In the genomic region with DNA sequence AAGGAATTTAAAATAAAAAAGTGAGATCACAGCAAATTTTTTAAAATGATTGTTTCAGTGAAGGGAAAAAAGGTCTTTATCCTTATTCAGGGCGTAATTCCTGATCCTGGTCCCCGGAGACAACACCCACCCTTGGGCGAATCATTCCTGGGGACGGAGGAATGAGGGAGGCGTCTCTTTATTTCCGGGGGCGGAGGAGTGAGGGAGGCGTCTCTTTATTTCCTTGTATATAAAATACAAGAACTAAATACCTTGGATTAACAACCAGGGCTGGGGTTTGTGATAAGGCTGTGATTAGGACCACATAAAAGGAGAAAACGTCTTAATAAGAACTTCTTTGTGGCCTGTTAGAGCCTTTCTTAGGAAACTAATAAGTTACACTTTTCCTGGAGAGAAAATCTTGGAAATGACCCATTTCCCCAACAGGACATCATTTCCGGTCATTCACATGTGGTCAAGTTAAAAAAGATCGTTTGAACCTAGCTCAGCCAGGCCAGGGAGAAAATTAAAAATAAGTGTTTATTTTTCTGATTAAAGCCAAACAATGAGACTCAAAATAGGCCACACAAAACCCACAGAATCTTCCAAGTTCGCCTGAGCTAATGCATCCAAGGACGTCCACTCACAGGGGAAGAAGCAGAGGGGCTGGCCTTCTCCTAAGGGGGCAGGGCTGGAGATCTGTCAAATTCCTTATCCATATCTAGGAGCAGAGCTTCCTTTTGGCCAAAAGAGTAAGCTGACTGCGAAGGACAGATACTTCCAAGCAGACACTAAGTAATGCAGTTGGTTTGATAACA, we compare ENCODE assay signal across 11 cellular contexts.
DNase-seq lines count a peak whose midpoint lies in the region; ATAC-seq, FAIRE-seq and TF ChIP-seq lines count a peak whose summit lies in the region.
"Had no signal": no experiment of that assay in that cellular context is flagged by ENCODE, and none has a peak within 500 bp of the region (broad histone marks: within the 10 kb centered on the region; RNA-seq: fewer than 3 reads in every experiment).

No MANE protein-coding gene starts in this region.

- H3K4me3 ChIP-seq in ACC112 (ENCODE audit: low read depth, low read length), result no peak overlapping the region
- H3K4me3 ChIP-seq: A549 had no signal

- DNase-seq in SW480 (ENCODE audit: low spot score) (peak; percentile 35), fibroblast of gingiva (ENCODE audit: low read depth) (peak; percentile 39), nephron progenitor cell (no peak), HTR-8/SVneo (ENCODE audit: insufficient read length, low spot score) (no peak), DMS114 treated with DMSO at 0.1 percent for 48 hours (lab: John Stamatoyannopoulos, UW; ENCODE audit: unreplicated experiment) (no peak), amygdala (lab: John Stamatoyannopoulos, UW) (no peak)

- ATAC-seq in GM19463 (IDR thresholded peaks at IDR 0.05; ENCODE audit: unreplicated experiment), result no peak

- no peak overlapping the region for H3K4me3 Mint-ChIP-seq in nephron progenitor cell
- H3K4me3 Mint-ChIP-seq: central memory CD8-positive, alpha-beta T cell; stimulated activated naive CD8-positive, alpha-beta T cell treated with anti-CD3 and anti-CD28 coated beads, Interleukin-15, amount 100 ng/mL, for 72 hours had no signal

- H3K36me3 Mint-ChIP-seq in nephron progenitor cell (ENCODE audit: low read depth), result peaks cover 43% of the 10 kb centered on the region

- no peaks in the 10 kb centered on the region for H3K36me3 ChIP-seq in ACC112 (ENCODE audit: insufficient read depth, low read length)

- H3K4me1 Mint-ChIP-seq in nephron progenitor cell, result peaks cover 84% of the 10 kb centered on the region

- H2AFZ ChIP-seq in ACC112 (ENCODE audit: low read length, unreplicated experiment), result peak overlapping the region; percentile 70

- no peaks in the 10 kb centered on the region for H3K27me3 Mint-ChIP-seq in nephron progenitor cell (ENCODE audit: low read depth, poor library complexity)

- H3K27ac Mint-ChIP-seq in nephron progenitor cell, result peak overlapping the region; percentile 97

- no peak for FAIRE-seq in HTR-8/SVneo (lab: Jason Lieb, UNC)

- H3K27me3 ChIP-seq in ACC112 (ENCODE audit: insufficient read depth, low read length), result no peaks in the 10 kb centered on the region

- no peak for TF ChIP-seq CTCF in nephron progenitor cell (IDR thresholded peaks at IDR 0.05)

- H3K4me1 ChIP-seq in ACC112 (ENCODE audit: control insufficient read depth, insufficient read depth, low read length, unreplicated experiment), result peaks cover 33% of the 10 kb centered on the region

- peaks cover 10% of the 10 kb centered on the region for H3K79me2 ChIP-seq in ACC112 (ENCODE audit: control insufficient read depth, insufficient read depth, low read length, unreplicated experiment)

- H3K9me3 Mint-ChIP-seq in nephron progenitor cell, result peaks cover 14% of the 10 kb centered on the region
- H3K9me3 Mint-ChIP-seq: central memory CD8-positive, alpha-beta T cell; stimulated activated naive CD8-positive, alpha-beta T cell treated with anti-CD3 and anti-CD28 coated beads, Interleukin-15, amount 100 ng/mL, for 72 hours had no signal

- peak overlapping the region; percentile 48 for H3K27ac ChIP-seq in ACC112 (ENCODE audit: low read depth, low read length)
- H3K27ac ChIP-seq: A549 had no signal

Comparison
In these comparisons a context has a peak if more than half of its experiments do, and no peak if none do; other contexts are left out.
1. DNase-seq: peak in SW480 (single experiment) and fibroblast of gingiva (single experiment); none in nephron progenitor cell (single experiment), HTR-8/SVneo (single experiment), DMS114 treated with DMSO at 0.1 percent for 48 hours (single experiment) and amygdala (0 of 56).